Comparison of ENCODE assay signal across 1 cellular context in genomic region chr10:43029043-43029442, GRCh38.
TF ChIP-seq lines count a peak whose summit lies in the region.

No MANE protein-coding gene starts in this region.

TF ChIP-seq in H1, 55 proteins besides CTCF, POLR2A, EP300 and RAD21 (continued from another document):
- TF ChIP-seq EZH2 (IDR thresholded peaks at IDR 0.05; ENCODE audit: low read depth, low read length, severe bottlenecking) (no peak), HDAC2 (IDR thresholded peaks at IDR 0.05; ENCODE audit: borderline replicate concordance in 1 of 2, low read depth in 2 of 2, low read length in 2 of 2) (no peak), TAF7 (optimal IDR thresholded peaks at IDR 0.05; ENCODE audit: borderline replicate concordance, low read depth, low read length) (no peak), MAX (IDR thresholded peaks at IDR 0.05) (no peak)
